9 cellular contexts compared by ENCODE assay signal in genomic region chr2:33395660-33396249, GRCh38.
A peak's percentile ranks its signal among the peaks of the same experiment; 100 is the strongest.
DNase-seq lines count a peak whose midpoint lies in the region; ATAC-seq and TF ChIP-seq lines count a peak whose summit lies in the region.
"Had no signal": no experiment of that assay in that cellular context is flagged by ENCODE, and none has a peak within 500 bp of the region (broad histone marks: within the 10 kb centered on the region; RNA-seq: fewer than 3 reads in every experiment).

No MANE protein-coding gene starts in this region.

- DNase-seq in DMS 273 (lab: John Stamatoyannopoulos, UW; ENCODE audit: unreplicated experiment), result peak; percentile 68
- no peak for DNase-seq in HFF-Myc (ENCODE audit: extremely low read depth, low read depth)
- DNase-seq in T-cell, result peak in 24 of 34 experiments; percentile 0 to 35 (median 18)
- peak in 2 of 61 donors; percentile 4 to 14 for DNase-seq in caudate nucleus (lab: John Stamatoyannopoulos, UW)
- no peak for DNase-seq in lung (ENCODE audit: low spot score)
- peak in 1 of 2 donors; percentile 33 for DNase-seq in thyroid gland

- POLR2A ChIA-PET in T-cell (lab: Charles Lee), result interaction anchor here in 1 of 2 donors (0.6 kb wide), 1 partner anchor 1700 kb away, joined by 4 read pairs; no protein-coding TSS in a partner anchor

- no peaks in the 10 kb centered on the region for H3K4me1 ChIP-seq in lung (ENCODE audit: control insufficient read depth in 2 of 2, insufficient read depth in 2 of 2, low read length in 2 of 2)
- no peaks in the 10 kb centered on the region for H3K4me1 ChIP-seq in thyroid gland

- H3K9me3 ChIP-seq in lung (ENCODE audit: control insufficient read depth in 2 of 2, insufficient read depth in 1 of 2, low read length in 1 of 2), result no peaks in the 10 kb centered on the region
- H3K9me3 ChIP-seq in thyroid gland, result no peaks in the 10 kb centered on the region

- TF ChIP-seq POLR2A in thyroid gland (IDR thresholded peaks at IDR 0.05), result no peak

- no peaks in the 10 kb centered on the region for H3K36me3 Mint-ChIP-seq in T-cell

- peaks cover 0 to 5% of the 10 kb centered on the region in 2 donors for H3K36me3 ChIP-seq in lung (ENCODE audit: control insufficient read depth in 2 of 2, insufficient read depth in 2 of 2, low read length in 2 of 2)
- no peaks in the 10 kb centered on the region for H3K36me3 ChIP-seq in thyroid gland

- H3K4me1 Mint-ChIP-seq in T-cell, result no peaks in the 10 kb centered on the region

- CTCF ChIA-PET in T-cell (lab: Charles Lee), result interaction anchor here (0.6 to 1.0 kb wide), 13 partner anchors 16 to 1760 kb away, joined by 3 to 5 read pairs (median 3); no protein-coding TSS in a partner anchor

- H3K27me3 Mint-ChIP-seq in T-cell, result peaks cover 0 to 5% of the 10 kb centered on the region in 2 donors

- H3K27ac Mint-ChIP-seq in T-cell, result no peak overlapping the region

- H3K27me3 ChIP-seq in lung (ENCODE audit: control insufficient read depth, insufficient read depth) (no peaks in the 10 kb centered on the region), thyroid gland (no peaks in the 10 kb centered on the region)

- H3K27ac ChIP-seq in caudate nucleus (ENCODE audit: low read depth, low read length), result peak overlapping the region; percentile 63
- no peak overlapping the region for H3K27ac ChIP-seq in lung (ENCODE audit: low read depth in 1 of 2, low read length in 1 of 2)
- no peak overlapping the region for H3K27ac ChIP-seq in thyroid gland
- H3K27ac ChIP-seq: SK-N-MC had no signal

- intact Hi-C loops in thyroid gland (cut with DNase I), result no loop called here

- no peak for ATAC-seq in T-cell (replicated peaks in 1 of 4)
- ATAC-seq in lung (ENCODE audit: insufficient read depth, low FRiP score), result peak; percentile 53
- ATAC-seq in GM21390 (IDR thresholded peaks at IDR 0.05; ENCODE audit: unreplicated experiment), result no peak
- ATAC-seq in GM19324 (IDR thresholded peaks at IDR 0.05; ENCODE audit: low FRiP score, unreplicated experiment), result no peak

- no peak overlapping the region for H3K4me3 Mint-ChIP-seq in T-cell

- TF ChIP-seq CTCF in HFF-Myc (IDR thresholded peaks at IDR 0.05; ENCODE audit: low read depth, low read length, missing control alignments) (peak; percentile 68), lung (IDR thresholded peaks at IDR 0.05; ENCODE audit: control extremely low read depth, extremely low read depth) (peak; percentile 33), thyroid gland (IDR thresholded peaks at IDR 0.05) (peak in 5 of 6 experiments; percentile 13 to 44 (median 25))

- H3K9me3 Mint-ChIP-seq in T-cell, result no peaks in the 10 kb centered on the region

- H3K4me3 ChIP-seq in HFF-Myc (replicated peaks; ENCODE audit: low read depth, low read length) (no peak overlapping the region), lung (no peak overlapping the region), thyroid gland (replicated peaks in 1 of 3) (no peak overlapping the region)
- H3K4me3 ChIP-seq: SK-N-MC had no signal

Comparison
In these comparisons a context has a peak if more than half of its experiments do, and no peak if none do; other contexts are left out.
1. DNase-seq: peak in DMS 273 (single experiment) and T-cell (24 of 34); none in HFF-Myc (single experiment) and lung (single experiment).
2. Peak in every context shown above with its lines, with median percentiles within 50 percentile points of each other: CTCF ChIP-seq.